1 cellular context compared by ENCODE assay signal in the genomic region with DNA sequence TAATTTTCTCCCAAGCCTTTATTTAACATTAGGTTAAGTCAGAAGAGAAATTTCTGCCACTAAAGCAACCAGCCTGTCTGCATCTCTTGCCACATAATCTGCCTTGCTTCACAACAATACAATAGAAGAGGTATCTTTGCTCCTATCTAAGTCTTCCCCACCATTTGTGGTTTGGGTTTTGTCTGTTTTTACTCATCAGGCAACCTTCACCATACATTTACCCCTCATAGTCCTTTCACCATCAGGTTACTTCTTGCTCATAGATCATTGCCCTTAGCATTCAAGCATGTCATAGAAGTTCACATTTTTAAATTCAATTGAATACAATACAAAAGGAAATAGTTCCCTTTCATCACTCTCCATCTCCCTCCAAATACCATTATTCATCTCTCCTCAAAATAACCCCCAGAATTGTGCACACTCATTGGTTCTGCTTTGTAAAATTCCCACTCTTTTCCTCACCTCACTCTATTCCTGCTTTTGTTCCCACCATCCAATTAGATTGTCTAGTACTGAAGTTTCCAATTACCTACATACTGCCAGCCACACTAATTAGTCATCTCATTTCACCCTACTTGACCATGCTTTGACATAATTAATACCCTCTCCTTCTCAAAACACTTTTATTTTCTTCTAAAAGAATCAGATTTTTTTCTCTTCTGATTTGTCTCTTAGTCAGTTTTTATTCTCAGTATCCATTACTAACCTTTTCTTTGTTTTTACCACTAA.
TF ChIP-seq lines count a peak whose summit lies in the region.

No MANE protein-coding gene starts in this region.

TF ChIP-seq in GM12878, 131 proteins besides CTCF, POLR2A, EP300 and RAD21 (continued from another document):
- TF ChIP-seq, protein P1, sequence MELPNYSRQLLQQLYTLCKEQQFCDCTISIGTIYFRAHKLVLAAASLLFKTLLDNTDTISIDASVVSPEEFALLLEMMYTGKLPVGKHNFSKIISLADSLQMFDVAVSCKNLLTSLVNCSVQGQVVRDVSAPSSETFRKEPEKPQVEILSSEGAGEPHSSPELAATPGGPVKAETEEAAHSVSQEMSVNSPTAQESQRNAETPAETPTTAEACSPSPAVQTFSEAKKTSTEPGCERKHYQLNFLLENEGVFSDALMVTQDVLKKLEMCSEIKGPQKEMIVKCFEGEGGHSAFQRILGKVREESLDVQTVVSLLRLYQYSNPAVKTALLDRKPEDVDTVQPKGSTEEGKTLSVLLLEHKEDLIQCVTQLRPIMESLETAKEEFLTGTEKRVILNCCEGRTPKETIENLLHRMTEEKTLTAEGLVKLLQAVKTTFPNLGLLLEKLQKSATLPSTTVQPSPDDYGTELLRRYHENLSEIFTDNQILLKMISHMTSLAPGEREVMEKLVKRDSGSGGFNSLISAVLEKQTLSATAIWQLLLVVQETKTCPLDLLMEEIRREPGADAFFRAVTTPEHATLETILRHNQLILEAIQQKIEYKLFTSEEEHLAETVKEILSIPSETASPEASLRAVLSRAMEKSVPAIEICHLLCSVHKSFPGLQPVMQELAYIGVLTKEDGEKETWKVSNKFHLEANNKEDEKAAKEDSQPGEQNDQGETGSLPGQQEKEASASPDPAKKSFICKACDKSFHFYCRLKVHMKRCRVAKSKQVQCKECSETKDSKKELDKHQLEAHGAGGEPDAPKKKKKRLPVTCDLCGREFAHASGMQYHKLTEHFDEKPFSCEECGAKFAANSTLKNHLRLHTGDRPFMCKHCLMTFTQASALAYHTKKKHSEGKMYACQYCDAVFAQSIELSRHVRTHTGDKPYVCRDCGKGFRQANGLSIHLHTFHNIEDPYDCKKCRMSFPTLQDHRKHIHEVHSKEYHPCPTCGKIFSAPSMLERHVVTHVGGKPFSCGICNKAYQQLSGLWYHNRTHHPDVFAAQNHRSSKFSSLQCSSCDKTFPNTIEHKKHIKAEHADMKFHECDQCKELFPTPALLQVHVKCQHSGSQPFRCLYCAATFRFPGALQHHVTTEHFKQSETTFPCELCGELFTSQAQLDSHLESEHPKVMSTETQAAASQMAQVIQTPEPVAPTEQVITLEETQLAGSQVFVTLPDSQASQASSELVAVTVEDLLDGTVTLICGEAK (IDR thresholded peaks at IDR 0.05; ENCODE audit: borderline replicate concordance), result no peak
